10 cellular contexts compared by ENCODE assay signal in genomic region chr19:33622809-33623511, GRCh38. TPM values are rescaled to one million over a fixed set of nuclear protein-coding genes. Genes with fewer than 3 reads are reported as not detected.
DNase-seq lines count a peak whose midpoint lies in the region; TF ChIP-seq lines count a peak whose summit lies in the region.
"Had no signal": no experiment of that assay in that cellular context is flagged by ENCODE, and none has a peak within 500 bp of the region (broad histone marks: within the 10 kb centered on the region; RNA-seq: fewer than 3 reads in every experiment).

No MANE protein-coding gene starts in this region.

- 1 to 2% methylated on average over 64 of the region's 64 CpGs for WGBS in ectodermal cell, 2 experiments

- no peaks in the 10 kb centered on the region for H3K79me2 ChIP-seq in neural progenitor cell (ENCODE audit: low read depth)

- H3K4me3 ChIP-seq in A673 (ENCODE audit: low read depth, low read length, poor library complexity, severe bottlenecking) (peak overlapping the region; percentile 38), ectodermal cell (ENCODE audit: insufficient read depth, low read depth, low read length) (peak overlapping the region; percentile 52), neural progenitor cell (peak overlapping the region; percentile 59)

- CTCF ChIA-PET in A673 (lab: Charles Lee), result no interaction called here

- peaks cover 12% of the 10 kb centered on the region for H3K4me1 ChIP-seq in A673 (ENCODE audit: insufficient read depth, low read length, poor library complexity, severe bottlenecking)
- peaks cover 10% of the 10 kb centered on the region for H3K4me1 ChIP-seq in ectodermal cell (ENCODE audit: control insufficient read depth, insufficient read depth, low read length)
- H3K4me1 ChIP-seq in neural progenitor cell, result peaks cover 3% of the 10 kb centered on the region

- no peaks in the 10 kb centered on the region for H3K36me3 ChIP-seq in A673 (ENCODE audit: insufficient read depth, low read length, poor library complexity, severe bottlenecking)
- no peaks in the 10 kb centered on the region for H3K36me3 ChIP-seq in ectodermal cell (ENCODE audit: control insufficient read depth, insufficient read depth, low read length)
- no peaks in the 10 kb centered on the region for H3K36me3 ChIP-seq in neural progenitor cell

- no peak overlapping the region for H3K9ac ChIP-seq in neural progenitor cell

- DNase-seq in A673 (ENCODE audit: low spot score) (no peak), NCI-H1105 (lab: John Stamatoyannopoulos, UW) (peak; percentile 10), neural progenitor cell (ENCODE audit: low spot score) (peak; percentile 57), epidermal melanocyte (ENCODE audit: insufficient read length, low spot score) (no peak), KG1 (lab: John Stamatoyannopoulos, UW) (no peak), GF-D8 (lab: John Stamatoyannopoulos, UW) (no peak)
- no peak for DNase-seq in NK-92 treated with Interleukin-12 subunit alpha and Interleukin-12 subunit beta, amount 100 ng/mL, for 24 hours (lab: John Stamatoyannopoulos, UW)
- DNase-seq: immature natural killer cell, NCI-H510A had no signal

- peak overlapping the region; percentile 97 for H3K4me2 ChIP-seq in neural progenitor cell

- POLR2A ChIA-PET in A673 (lab: Charles Lee; ENCODE audit: low non-redundant PET), result no interaction called here

- peaks cover 7% of the 10 kb centered on the region for H3K4me1 Mint-ChIP-seq in neural progenitor cell
- H3K4me1 Mint-ChIP-seq: immature natural killer cell had no signal

- H3K27me3 Mint-ChIP-seq in neural progenitor cell (ENCODE audit: insufficient read depth, low read depth), result peaks cover 59% of the 10 kb centered on the region

- no peaks in the 10 kb centered on the region for H3K9me3 Mint-ChIP-seq in neural progenitor cell
- H3K9me3 Mint-ChIP-seq: immature natural killer cell had no signal

- no peak overlapping the region for H3K27ac Mint-ChIP-seq in neural progenitor cell
- H3K27ac Mint-ChIP-seq: immature natural killer cell had no signal

- no TSS peak for BruUV-seq in A673 (replicated peaks; lab: Mats Ljungman, UMichigan)

- peaks cover 3% of the 10 kb centered on the region for H3F3A ChIP-seq in neural progenitor cell (ENCODE audit: low read depth)

- peak overlapping the region; percentile 78 for H3K4me3 Mint-ChIP-seq in neural progenitor cell
- H3K4me3 Mint-ChIP-seq: immature natural killer cell had no signal

- H3K27ac ChIP-seq in A673 (ENCODE audit: low read depth, low read length, poor library complexity, severe bottlenecking), result no peak overlapping the region
- H3K27ac ChIP-seq in ectodermal cell (ENCODE audit: insufficient read depth, low read depth, low read length, poor library complexity, severe bottlenecking), result no peak overlapping the region
- H3K27ac ChIP-seq in neural progenitor cell, result no peak overlapping the region

- peak overlapping the region; percentile 61 for H2AFZ ChIP-seq in neural progenitor cell (replicated peaks)

- intact Hi-C loops in A673 (cut with micrococcal nuclease; ENCODE audit: unreplicated experiment), result no loop called here

- H3K9me3 ChIP-seq in A673 (ENCODE audit: low read depth, low read length, poor library complexity, severe bottlenecking), result no peaks in the 10 kb centered on the region
- no peaks in the 10 kb centered on the region for H3K9me3 ChIP-seq in ectodermal cell (ENCODE audit: control insufficient read depth, low read length)
- H3K9me3 ChIP-seq in neural progenitor cell (ENCODE audit: low read depth), result no peaks in the 10 kb centered on the region

- peaks cover 27% of the 10 kb centered on the region for H4K20me1 ChIP-seq in neural progenitor cell (ENCODE audit: low read depth)

- TF ChIP-seq CTCF in A673 (conservative IDR thresholded peaks at IDR 0.05; ENCODE audit: low read depth, low read length), result no peak
- no peak for TF ChIP-seq CTCF in neural progenitor cell (IDR thresholded peaks at IDR 0.05)

- H3K36me3 Mint-ChIP-seq in neural progenitor cell, result no peaks in the 10 kb centered on the region
- H3K36me3 Mint-ChIP-seq: immature natural killer cell had no signal

- H3K27me3 ChIP-seq in A673 (replicated peaks; ENCODE audit: insufficient read depth, low read depth, low read length, poor library complexity) (peaks cover 73% of the 10 kb centered on the region), ectodermal cell (ENCODE audit: control insufficient read depth, insufficient read depth, low read length, poor library complexity, severe bottlenecking) (peaks cover 80% of the 10 kb centered on the region), neural progenitor cell (peaks cover 88% of the 10 kb centered on the region)

RNA-seq across cellular contexts. Expression of gene CHST8, which starts 1.2 kb away (rescaled TPM):
- total RNA-seq in A673 (2021), result 1.5 and 2.3 TPM in 2 replicates
- polyA plus RNA-seq in ectodermal cell (2013, experiment 1 of 4), result 1.1 TPM
- 1.3 TPM for polyA plus RNA-seq in ectodermal cell (2013, experiment 2 of 4)
- polyA plus RNA-seq in ectodermal cell (2013, experiment 3 of 4), result 1.5 TPM
- polyA plus RNA-seq in ectodermal cell (2013, experiment 4 of 4), result 1.4 TPM
- total RNA-seq in neural progenitor cell (ENCODE audit: low replicate concordance), result 0.92 and 3.2 TPM in 2 replicates
- polyA plus RNA-seq: immature natural killer cell had no signal

Comparison
In these comparisons a context has a peak if more than half of its experiments do, and no peak if none do; other contexts are left out.
1. DNase-seq: peak in NCI-H1105 (single experiment) and neural progenitor cell (single experiment); none in A673 (single experiment), epidermal melanocyte (single experiment), NK-92 treated with Interleukin-12 subunit alpha and Interleukin-12 subunit beta, amount 100 ng/mL, for 24 hours (single experiment), KG1 (single experiment) and GF-D8 (single experiment).
2. Peak in every context shown above with its lines, with median percentiles within 50 percentile points of each other: H3K4me3 ChIP-seq.